ENCODE assay signal across 14 cellular contexts in genomic region chr6:121540210-121540609, GRCh38.
DNase-seq lines count a peak whose midpoint lies in the region; ATAC-seq, FAIRE-seq and TF ChIP-seq lines count a peak whose summit lies in the region.
"Had no signal": no experiment of that assay in that cellular context is flagged by ENCODE, and none has a peak within 500 bp of the region (broad histone marks: within the 10 kb centered on the region; RNA-seq: fewer than 3 reads in every experiment).

No MANE protein-coding gene starts in this region.

- H3K27me3 Mint-ChIP-seq in GM23338 (ENCODE audit: insufficient read depth, low read depth, poor library complexity) (peaks cover 3% of the 10 kb centered on the region), astrocyte (ENCODE audit: low read depth, unreplicated experiment) (no peaks in the 10 kb centered on the region), HFFc6 (ENCODE audit: insufficient read depth) (no peaks in the 10 kb centered on the region; the same call in 1 of the 2 replicates)
- H3K27me3 Mint-ChIP-seq: CD8-positive, alpha-beta memory T cell had no signal

- H3K9me3 ChIP-seq in DND-41 (ENCODE audit: insufficient read depth, low read length, severe bottlenecking), result no peaks in the 10 kb centered on the region
- H3K9me3 ChIP-seq in astrocyte (ENCODE audit: insufficient read depth, low read depth, low read length), result no peaks in the 10 kb centered on the region
- no peaks in the 10 kb centered on the region for H3K9me3 ChIP-seq in gastrocnemius medialis
- no peaks in the 10 kb centered on the region for H3K9me3 ChIP-seq in SJCRH30 (replicated peaks)
- H3K9me3 ChIP-seq: Caco-2 had no signal

- H3K27me3 ChIP-seq in DND-41 (ENCODE audit: insufficient read depth, low read length, poor library complexity) (no peaks in the 10 kb centered on the region), GM23338 (ENCODE audit: insufficient read depth) (no peaks in the 10 kb centered on the region), astrocyte (ENCODE audit: insufficient read depth, low read length) (no peaks in the 10 kb centered on the region), gastrocnemius medialis (no peaks in the 10 kb centered on the region), SJCRH30 (no peaks in the 10 kb centered on the region)

- TF ChIP-seq CTCF in DND-41 (IDR thresholded peaks at IDR 0.05; ENCODE audit: borderline replicate concordance, extremely low read depth, low read length, poor library complexity, severe bottlenecking) (no peak), GM23338 (conservative IDR thresholded peaks at IDR 0.05; ENCODE audit: low read depth in 2 of 2) (no peak), astrocyte (IDR thresholded peaks at IDR 0.05; ENCODE audit: insufficient read depth, low read depth, low read length) (no peak), gastrocnemius medialis (IDR thresholded peaks at IDR 0.05 in 4 of 5, conservative IDR thresholded peaks at IDR 0.05 in 1 of 5) (no peak), HFFc6 (IDR thresholded peaks at IDR 0.05) (no peak)

- no peak overlapping the region for H3K27ac Mint-ChIP-seq in GM23338
- peak overlapping the region; percentile 41 for H3K27ac Mint-ChIP-seq in astrocyte (ENCODE audit: unreplicated experiment)
- H3K27ac Mint-ChIP-seq in HFFc6, result no peak overlapping the region
- H3K27ac Mint-ChIP-seq: CD14-positive monocyte; CD8-positive, alpha-beta memory T cell had no signal

- H3K36me3 Mint-ChIP-seq in GM23338 (ENCODE audit: low read depth) (no peaks in the 10 kb centered on the region), astrocyte (ENCODE audit: low read depth, unreplicated experiment) (no peaks in the 10 kb centered on the region), HFFc6 (ENCODE audit: low read depth) (no peaks in the 10 kb centered on the region)
- H3K36me3 Mint-ChIP-seq: CD14-positive monocyte; CD8-positive, alpha-beta memory T cell had no signal

- H3K9me2 ChIP-seq in GM23338 (ENCODE audit: insufficient read depth), result no peaks in the 10 kb centered on the region

- TF ChIP-seq POLR2A in gastrocnemius medialis (IDR thresholded peaks at IDR 0.05), result no peak

- H3K27ac ChIP-seq in DND-41 (ENCODE audit: low read length) (no peak overlapping the region), GM23338 (ENCODE audit: low read depth) (no peak overlapping the region), astrocyte (ENCODE audit: low read depth, low read length) (no peak overlapping the region), gastrocnemius medialis (no peak overlapping the region), SJCRH30 (no peak overlapping the region)

- intact Hi-C loops in gastrocnemius medialis (cut with DNase I; ENCODE audit: low total_unique reads), result no loop called here

- in situ Hi-C loops in gastrocnemius medialis (cut with MboI; ENCODE audit: low sequenced_read_pairs in 4 of 4), result no loop called here

- H3K36me3 ChIP-seq in DND-41 (ENCODE audit: insufficient read depth, low read length) (no peaks in the 10 kb centered on the region), GM23338 (ENCODE audit: insufficient read depth) (no peaks in the 10 kb centered on the region), astrocyte (ENCODE audit: insufficient read depth, low read length) (no peaks in the 10 kb centered on the region), gastrocnemius medialis (no peaks in the 10 kb centered on the region), SJCRH30 (no peaks in the 10 kb centered on the region)

- H3K79me2 ChIP-seq in DND-41 (ENCODE audit: insufficient read depth, low read length) (no peaks in the 10 kb centered on the region), GM23338 (replicated peaks; ENCODE audit: insufficient read depth) (no peaks in the 10 kb centered on the region), astrocyte (ENCODE audit: insufficient read depth, low read length) (no peaks in the 10 kb centered on the region)

- ATAC-seq in DND-41 (ENCODE audit: insufficient read depth, low read depth) (no peak), GM23338 (no peak), HG03571 (IDR thresholded peaks at IDR 0.05; ENCODE audit: unreplicated experiment) (no peak), gastrocnemius medialis (no peak)
- ATAC-seq: HCT116, HepG2 had no signal

- H2AFZ ChIP-seq in DND-41 (ENCODE audit: low read depth, low read length) (peak overlapping the region; percentile 17; the same call in 1 of the 2 replicates), GM23338 (no peak overlapping the region), astrocyte (ENCODE audit: low read depth, low read length) (no peak overlapping the region)

- no peaks in the 10 kb centered on the region for H3F3A ChIP-seq in GM23338 (replicated peaks; ENCODE audit: low read depth)

- H3K4me1 ChIP-seq in DND-41 (ENCODE audit: insufficient read depth, low read length), result no peaks in the 10 kb centered on the region
- H3K4me1 ChIP-seq in GM23338 (ENCODE audit: insufficient read depth), result 0 out of 2 replicates have a peak, but pooled peaks cover 6% of the 10 kb centered on the region
- H3K4me1 ChIP-seq in astrocyte (ENCODE audit: insufficient read depth, low read length), result peaks cover 4% of the 10 kb centered on the region
- no peaks in the 10 kb centered on the region for H3K4me1 ChIP-seq in gastrocnemius medialis
- no peaks in the 10 kb centered on the region for H3K4me1 ChIP-seq in SJCRH30
- H3K4me1 ChIP-seq: Caco-2 had no signal

- H3K4me3 Mint-ChIP-seq in GM23338 (no peak overlapping the region), astrocyte (ENCODE audit: unreplicated experiment) (no peak overlapping the region), HFFc6 (no peak overlapping the region)
- H3K4me3 Mint-ChIP-seq: CD14-positive monocyte; CD8-positive, alpha-beta memory T cell had no signal

- DNase-seq in DND-41 (no peak), GM23338 (ENCODE audit: low spot score) (no peak), NCI-H2227 (lab: John Stamatoyannopoulos, UW; ENCODE audit: unreplicated experiment) (peak; percentile 8), astrocyte (ENCODE audit: low read depth) (no peak), gastrocnemius medialis (no peak), SJCRH30 (no peak), HFFc6 (no peak)
- DNase-seq: Caco-2; CD8-positive, alpha-beta memory T cell had no signal

- H3K4me2 ChIP-seq in DND-41 (ENCODE audit: insufficient read depth, low read length), result no peak overlapping the region
- H3K4me2 ChIP-seq in GM23338, result no peak overlapping the region
- no peak overlapping the region for H3K4me2 ChIP-seq in astrocyte (ENCODE audit: low read length)

- H3K9ac ChIP-seq in DND-41 (ENCODE audit: low read depth, low read length) (no peak overlapping the region), astrocyte (ENCODE audit: low read length) (no peak overlapping the region)

- H3K4me1 Mint-ChIP-seq in GM23338, result peaks cover 14% of the 10 kb centered on the region; the same call in 2 of the 3 replicates
- H3K4me1 Mint-ChIP-seq in astrocyte (ENCODE audit: low read depth, unreplicated experiment), result peaks cover 9% of the 10 kb centered on the region
- H3K4me1 Mint-ChIP-seq in HFFc6 (ENCODE audit: low read depth), result peaks cover 20% of the 10 kb centered on the region
- H3K4me1 Mint-ChIP-seq: CD14-positive monocyte; CD8-positive, alpha-beta memory T cell had no signal

- H3K9me3 Mint-ChIP-seq in GM23338 (no peaks in the 10 kb centered on the region), astrocyte (ENCODE audit: unreplicated experiment) (no peaks in the 10 kb centered on the region), HFFc6 (no peaks in the 10 kb centered on the region)
- H3K9me3 Mint-ChIP-seq: CD8-positive, alpha-beta memory T cell had no signal

- H3K4me3 ChIP-seq in DND-41 (ENCODE audit: low read depth in 1 of 2, low read length in 2 of 2) (no peak overlapping the region), GM23338 (no peak overlapping the region), astrocyte (ENCODE audit: insufficient read depth, low read depth, low read length) (no peak overlapping the region), gastrocnemius medialis (no peak overlapping the region), SJCRH30 (no peak overlapping the region)

- no peaks in the 10 kb centered on the region for H4K20me1 ChIP-seq in DND-41 (ENCODE audit: insufficient read depth, low read length)
- H4K20me1 ChIP-seq in GM23338 (replicated peaks; ENCODE audit: insufficient read depth), result no peaks in the 10 kb centered on the region
- no peaks in the 10 kb centered on the region for H4K20me1 ChIP-seq in astrocyte (ENCODE audit: insufficient read depth, low read length)

- FAIRE-seq in astrocyte (lab: Jason Lieb, UNC), result no peak
- FAIRE-seq: HepG2, HTR-8/SVneo had no signal

TF ChIP-seq in GM23338, 12 proteins besides CTCF, POLR2A, EP300 and RAD21:
- TF ChIP-seq JUNB (IDR thresholded peaks at IDR 0.05; ENCODE audit: unreplicated experiment) (no peak), NANOG (IDR thresholded peaks at IDR 0.05; ENCODE audit: borderline replicate concordance) (peak; percentile 37; the same call in 1 of the 2 replicates), ZNF114 (CRISPR knock-in tag; IDR thresholded peaks at IDR 0.05) (no peak), ZNF331 (CRISPR knock-in tag; IDR thresholded peaks at IDR 0.05; ENCODE audit: low read depth) (no peak)
